ENCODE assay signal across 9 cellular contexts in genomic region chr1:197180252-197180878, GRCh38. TPM values are rescaled to one million over a fixed set of nuclear protein-coding genes. Genes with fewer than 3 reads are reported as not detected.
DNase-seq lines count a peak whose midpoint lies in the region; ATAC-seq, FAIRE-seq and TF ChIP-seq lines count a peak whose summit lies in the region.
"Had no signal": no experiment of that assay in that cellular context is flagged by ENCODE, and none has a peak within 500 bp of the region (broad histone marks: within the 10 kb centered on the region; RNA-seq: fewer than 3 reads in every experiment).

No MANE protein-coding gene starts in this region.

- H4K20me1 ChIP-seq in mammary epithelial cell (ENCODE audit: insufficient read depth, low read length): no peaks in the 10 kb centered on the region

- DNase-seq in D721Med (ENCODE audit: insufficient read length, low spot score) (no peak), NCI-H82 (lab: John Stamatoyannopoulos, UW) (peak; percentile 80), mammary epithelial cell (peak; percentile 45), right lobe of liver (no peak), thyroid gland (no peak)
- no peak for DNase-seq in effector memory CD4-positive, alpha-beta T cell

- FAIRE-seq in D721Med (lab: Jason Lieb, UNC): peak; percentile 94

- in situ Hi-C loops in mammary epithelial cell (cut with MboI; ENCODE audit: low sequenced_read_pairs in 2 of 2): no loop called here

- H3K4me2 ChIP-seq in mammary epithelial cell (ENCODE audit: insufficient read depth, low read depth, low read length): no peak overlapping the region

- H3K4me1 ChIP-seq in mammary epithelial cell (ENCODE audit: insufficient read depth, low read length) (no peaks in the 10 kb centered on the region), right lobe of liver (peaks cover 0 to 30% (median 3%) of the 10 kb centered on the region in 4 donors), thyroid gland (no peaks in the 10 kb centered on the region)
- H3K4me1 ChIP-seq in effector memory CD4-positive, alpha-beta T cell (ENCODE audit: control insufficient read depth, insufficient read depth, low read length, poor library complexity, severe bottlenecking): no peaks in the 10 kb centered on the region

- H3K27ac ChIP-seq in mammary epithelial cell (ENCODE audit: insufficient read depth, low read depth, low read length): no peak overlapping the region
- H3K27ac ChIP-seq in right lobe of liver: no peak overlapping the region
- H3K27ac ChIP-seq in thyroid gland: no peak overlapping the region
- H3K27ac ChIP-seq in effector memory CD4-positive, alpha-beta T cell (ENCODE audit: insufficient read depth, low read length, poor library complexity, severe bottlenecking): no peak overlapping the region
- H3K27ac ChIP-seq: skin epidermis had no signal

- H3K4me3 ChIP-seq in mammary epithelial cell (replicated peaks in 1 of 3; ENCODE audit: insufficient read depth in 1 of 3, low read depth in 2 of 3, low read length in 3 of 3): no peak overlapping the region
- no peak overlapping the region for H3K4me3 ChIP-seq in right lobe of liver
- no peak overlapping the region for H3K4me3 ChIP-seq in thyroid gland (replicated peaks in 1 of 3)
- H3K4me3 ChIP-seq in effector memory CD4-positive, alpha-beta T cell (ENCODE audit: insufficient read depth, low read depth, low read length, poor library complexity, severe bottlenecking): no peak overlapping the region
- H3K4me3 ChIP-seq: skin epidermis had no signal

- TF ChIP-seq CTCF in D721Med (IDR thresholded peaks at IDR 0.05; ENCODE audit: insufficient read depth, missing control alignments): peak; percentile 82
- TF ChIP-seq CTCF in mammary epithelial cell (conservative IDR thresholded peaks at IDR 0.05 in 1 of 2, IDR thresholded peaks at IDR 0.05 in 1 of 2; ENCODE audit: extremely low read depth in 1 of 2, insufficient read depth in 1 of 2, low read depth in 1 of 2, low read length in 2 of 2): peak; percentile 52 to 63
- peak; percentile 57 to 69 (median 68) for TF ChIP-seq CTCF in right lobe of liver (IDR thresholded peaks at IDR 0.05)
- TF ChIP-seq CTCF in thyroid gland (IDR thresholded peaks at IDR 0.05): peak in 3 of 6 experiments; percentile 40 to 66 (median 46)

- no peak overlapping the region for H2AFZ ChIP-seq in mammary epithelial cell (ENCODE audit: low read depth, low read length)

- intact Hi-C loops in mammary epithelial cell (cut with micrococcal nuclease) (loop anchor here (1.0 to 5.0 kb wide), 2 partner anchors 147 to 177 kb away; no protein-coding TSS in a partner anchor), right lobe of liver (cut with DNase I) (no loop called here), thyroid gland (cut with DNase I) (no loop called here)

- ATAC-seq in GM19328 (IDR thresholded peaks at IDR 0.05; ENCODE audit: unreplicated experiment) (peak; percentile 56), HG03354 (IDR thresholded peaks at IDR 0.05; ENCODE audit: poor library complexity, severe bottlenecking, unreplicated experiment) (peak; percentile 66), right lobe of liver (peak; percentile 81 to 86 (median 84))

- dilution Hi-C loops in mammary epithelial cell (cut with HindIII; ENCODE audit: low sequenced_read_pairs): no loop called here

- H3K36me3 ChIP-seq in mammary epithelial cell (ENCODE audit: insufficient read depth, low read length): peaks cover 12% of the 10 kb centered on the region
- peaks cover 0 to 7% (median 1%) of the 10 kb centered on the region in 4 donors for H3K36me3 ChIP-seq in right lobe of liver
- peaks cover 9 to 13% of the 10 kb centered on the region in 2 donors for H3K36me3 ChIP-seq in thyroid gland
- peaks cover 38% of the 10 kb centered on the region for H3K36me3 ChIP-seq in effector memory CD4-positive, alpha-beta T cell (ENCODE audit: control insufficient read depth, insufficient read depth, low read length)

- H3K9me3 ChIP-seq in mammary epithelial cell (replicated peaks; ENCODE audit: insufficient read depth, low read length): no peaks in the 10 kb centered on the region
- H3K9me3 ChIP-seq in right lobe of liver: no peaks in the 10 kb centered on the region
- no peaks in the 10 kb centered on the region for H3K9me3 ChIP-seq in thyroid gland
- H3K9me3 ChIP-seq in effector memory CD4-positive, alpha-beta T cell (ENCODE audit: control insufficient read depth, low read length): no peaks in the 10 kb centered on the region

- no peaks in the 10 kb centered on the region for H3K27me3 ChIP-seq in mammary epithelial cell (ENCODE audit: insufficient read depth, low read length)
- no peaks in the 10 kb centered on the region for H3K27me3 ChIP-seq in right lobe of liver
- H3K27me3 ChIP-seq in thyroid gland: no peaks in the 10 kb centered on the region
- no peaks in the 10 kb centered on the region for H3K27me3 ChIP-seq in effector memory CD4-positive, alpha-beta T cell (replicated peaks; ENCODE audit: control insufficient read depth, insufficient read depth, low read length, poor library complexity, severe bottlenecking)

- CTCF ChIA-PET in mammary epithelial cell (lab: Charles Lee; ENCODE audit: low non-redundant PET): interaction anchor here (0.9 kb wide), 1 partner anchor 177 kb away, joined by 3 read pairs; no protein-coding TSS in a partner anchor

- H3K79me2 ChIP-seq in mammary epithelial cell (ENCODE audit: insufficient read depth, low read length): peaks cover 3% of the 10 kb centered on the region

- TF ChIP-seq POLR2A in right lobe of liver (IDR thresholded peaks at IDR 0.05) (no peak), thyroid gland (IDR thresholded peaks at IDR 0.05) (no peak)

- H3K9ac ChIP-seq in mammary epithelial cell (ENCODE audit: insufficient read depth, low read length): no peak overlapping the region

- BruUV-seq in mammary epithelial cell (replicated peaks; lab: Mats Ljungman, UMichigan): no TSS peak

- 65% methylated on average over 3 of the region's 3 CpGs for WGBS in mammary epithelial cell (ENCODE audit: low coverage, missing lambda C conversion rate)
- 36% methylated on average over 3 of the region's 3 CpGs for WGBS in right lobe of liver (ENCODE audit: insufficient coverage, low coverage, low lambda C conversion rate, missing lambda C conversion rate)
- 82 to 83% methylated on average over 3 of the region's 3 CpGs for WGBS in thyroid gland, 2 donors

RNA-seq across cellular contexts. Expression of gene ZBTB41, which starts 20.7 kb away (rescaled TPM):
- total RNA-seq in mammary epithelial cell (10 to 100 TPM; 11.2 to 23.5 TPM), right lobe of liver (1 to 10 TPM; 4.3 to 5.9 (median 4.9) TPM), thyroid gland (10 to 100 TPM; 15.9 to 21.5 (median 18.5) TPM)
- 3.1 TPM for polyA plus RNA-seq in mammary epithelial cell
- polyA minus RNA-seq in mammary epithelial cell: 8.4 TPM

RNA-seq across cellular contexts. Expression of gene ASPM, which starts 33.9 kb away (rescaled TPM):
- total RNA-seq in mammary epithelial cell (10 to 100 TPM in 1 of 2 donors, 1 to 10 TPM in 1; 3.2 to 21.9 TPM), right lobe of liver (1 to 10 TPM in 3 of 6 experiments, under 1 TPM in 3; 0.20 to 4.3 (median 1.1) TPM), thyroid gland (1 to 10 TPM in 1 of 4 donors, under 1 TPM in 3; 0.15 to 1.2 (median 0.38) TPM)
- polyA plus RNA-seq in mammary epithelial cell: 6.7 TPM
- 22.8 TPM for polyA minus RNA-seq in mammary epithelial cell

Comparison
In these comparisons a context has a peak if more than half of its experiments do, and no peak if none do; other contexts are left out.
1. DNase-seq: peak in NCI-H82 (single experiment) and mammary epithelial cell (single experiment); none in D721Med (single experiment), right lobe of liver (0 of 3), thyroid gland (0 of 2) and effector memory CD4-positive, alpha-beta T cell (0 of 3).
2. Peak in every context shown above with its lines, with median percentiles within 50 percentile points of each other: ATAC-seq.